5 cellular contexts compared by ENCODE assay signal in genomic region chr2:85323988-85324367, GRCh38. TPM values are rescaled to one million over a fixed set of nuclear protein-coding genes. Genes with fewer than 3 reads are reported as not detected.
DNase-seq lines count a peak whose midpoint lies in the region; ATAC-seq lines count a peak whose summit lies in the region.
"Not testable (repeated sequence)": the region's sequence is repeated elsewhere in the genome, so short reads cannot be mapped to it uniquely, and the experiment has no call there.

No MANE protein-coding gene starts in this region.

- POLR2A ChIA-PET in activated CD4-positive, alpha-beta memory T cell treated with anti-CD3 and anti-CD28 coated beads for 36 hours (lab: Charles Lee): not testable (repeated sequence)

- H3K9me3 Mint-ChIP-seq in IgD-negative memory B cell; activated CD4-positive, alpha-beta memory T cell treated with anti-CD3 and anti-CD28 coated beads for 36 hours; activated naive CD4-positive, alpha-beta T cell treated with anti-CD3 and anti-CD28 coated beads, Interleukin-2, amount 50 U/mL, for 24 hours; effector memory CD8-positive, alpha-beta T cell; natural killer cell treated with Interleukin-12 subunit alpha and Interleukin-12 subunit beta and Interleukin-15 and Interleukin-18, amount 100 ng/mL, for 72 hours: not testable (repeated sequence)

- not testable (repeated sequence) for DNase-seq in activated CD4-positive, alpha-beta memory T cell treated with anti-CD3 and anti-CD28 coated beads for 36 hours; effector memory CD8-positive, alpha-beta T cell
- peak; percentile 2 for DNase-seq in natural killer cell treated with Interleukin-12 subunit alpha and Interleukin-12 subunit beta and Interleukin-15 and Interleukin-18, amount 100 ng/mL, for 72 hours (ENCODE audit: low spot score)

- H3K4me3 Mint-ChIP-seq in IgD-negative memory B cell: peak overlapping the region; percentile 21 to 93 (median 54)
- H3K4me3 Mint-ChIP-seq in activated CD4-positive, alpha-beta memory T cell treated with anti-CD3 and anti-CD28 coated beads for 36 hours: peak overlapping the region; percentile 98
- H3K4me3 Mint-ChIP-seq in activated naive CD4-positive, alpha-beta T cell treated with anti-CD3 and anti-CD28 coated beads, Interleukin-2, amount 50 U/mL, for 24 hours: peak overlapping the region; percentile 99
- H3K4me3 Mint-ChIP-seq in effector memory CD8-positive, alpha-beta T cell: peak overlapping the region; percentile 99
- H3K4me3 Mint-ChIP-seq in natural killer cell treated with Interleukin-12 subunit alpha and Interleukin-12 subunit beta and Interleukin-15 and Interleukin-18, amount 100 ng/mL, for 72 hours: peak overlapping the region; percentile 98

- not testable (repeated sequence) for H3K27me3 Mint-ChIP-seq in IgD-negative memory B cell; activated CD4-positive, alpha-beta memory T cell treated with anti-CD3 and anti-CD28 coated beads for 36 hours; activated naive CD4-positive, alpha-beta T cell treated with anti-CD3 and anti-CD28 coated beads, Interleukin-2, amount 50 U/mL, for 24 hours; effector memory CD8-positive, alpha-beta T cell; natural killer cell treated with Interleukin-12 subunit alpha and Interleukin-12 subunit beta and Interleukin-15 and Interleukin-18, amount 100 ng/mL, for 72 hours

- H3K4me1 Mint-ChIP-seq in IgD-negative memory B cell: peaks cover 46 to 54% (median 47%) of the 10 kb centered on the region in 3 donors
- peaks cover 61% of the 10 kb centered on the region for H3K4me1 Mint-ChIP-seq in activated CD4-positive, alpha-beta memory T cell treated with anti-CD3 and anti-CD28 coated beads for 36 hours (ENCODE audit: low read depth)
- H3K4me1 Mint-ChIP-seq in activated naive CD4-positive, alpha-beta T cell treated with anti-CD3 and anti-CD28 coated beads, Interleukin-2, amount 50 U/mL, for 24 hours: peaks cover 75% of the 10 kb centered on the region
- H3K4me1 Mint-ChIP-seq in effector memory CD8-positive, alpha-beta T cell (ENCODE audit: low read depth in 2 of 2): peaks cover 67 to 86% of the 10 kb centered on the region in 2 donors
- peaks cover 56 to 78% of the 10 kb centered on the region in 2 donors for H3K4me1 Mint-ChIP-seq in natural killer cell treated with Interleukin-12 subunit alpha and Interleukin-12 subunit beta and Interleukin-15 and Interleukin-18, amount 100 ng/mL, for 72 hours (ENCODE audit: low read depth in 2 of 2)

- ATAC-seq in effector memory CD8-positive, alpha-beta T cell (replicated peaks); natural killer cell treated with Interleukin-12 subunit alpha and Interleukin-12 subunit beta and Interleukin-15 and Interleukin-18, amount 100 ng/mL, for 72 hours: not testable (repeated sequence)

- intact Hi-C loops in activated CD4-positive, alpha-beta memory T cell treated with anti-CD3 and anti-CD28 coated beads for 36 hours (cut with micrococcal nuclease): not testable (repeated sequence)

- CTCF ChIA-PET in activated CD4-positive, alpha-beta memory T cell treated with anti-CD3 and anti-CD28 coated beads for 36 hours (lab: Charles Lee): interaction anchor here (2.2 kb wide), 1 partner anchor 23 kb away, joined by 10 read pairs; no protein-coding TSS in a partner anchor

- H3K27ac Mint-ChIP-seq in IgD-negative memory B cell: peak overlapping the region in 1 of 3 donors; percentile 1
- peak overlapping the region; percentile 99 for H3K27ac Mint-ChIP-seq in activated CD4-positive, alpha-beta memory T cell treated with anti-CD3 and anti-CD28 coated beads for 36 hours
- H3K27ac Mint-ChIP-seq in activated naive CD4-positive, alpha-beta T cell treated with anti-CD3 and anti-CD28 coated beads, Interleukin-2, amount 50 U/mL, for 24 hours: peak overlapping the region; percentile 83
- peak overlapping the region; percentile 98 to 99 for H3K27ac Mint-ChIP-seq in effector memory CD8-positive, alpha-beta T cell
- peak overlapping the region; percentile 37 to 99 for H3K27ac Mint-ChIP-seq in natural killer cell treated with Interleukin-12 subunit alpha and Interleukin-12 subunit beta and Interleukin-15 and Interleukin-18, amount 100 ng/mL, for 72 hours

- H3K36me3 Mint-ChIP-seq in IgD-negative memory B cell: not testable (repeated sequence)
- peaks cover 80% of the 10 kb centered on the region for H3K36me3 Mint-ChIP-seq in activated CD4-positive, alpha-beta memory T cell treated with anti-CD3 and anti-CD28 coated beads for 36 hours
- H3K36me3 Mint-ChIP-seq in activated naive CD4-positive, alpha-beta T cell treated with anti-CD3 and anti-CD28 coated beads, Interleukin-2, amount 50 U/mL, for 24 hours: peaks cover 40% of the 10 kb centered on the region
- peaks cover 95% of the 10 kb centered on the region for H3K36me3 Mint-ChIP-seq in effector memory CD8-positive, alpha-beta T cell (ENCODE audit: insufficient read depth)
- peaks cover 74% of the 10 kb centered on the region for H3K36me3 Mint-ChIP-seq in natural killer cell treated with Interleukin-12 subunit alpha and Interleukin-12 subunit beta and Interleukin-15 and Interleukin-18, amount 100 ng/mL, for 72 hours

RNA-seq across cellular contexts. Expression of gene TGOLN2, which starts 3.8 kb away (rescaled TPM):
- 86.7 TPM for polyA plus RNA-seq in IgD-negative memory B cell
- 10 to 100 TPM; 84.8 to 85.9 TPM for total RNA-seq in activated CD4-positive, alpha-beta memory T cell treated with anti-CD3 and anti-CD28 coated beads for 36 hours
- total RNA-seq in natural killer cell treated with Interleukin-12 subunit alpha and Interleukin-12 subunit beta and Interleukin-15 and Interleukin-18, amount 100 ng/mL, for 72 hours: 100 to 1,000 TPM; 133 to 174 TPM

RNA-seq across cellular contexts. Expression of gene RETSAT, which starts 30.4 kb away (rescaled TPM):
- 10.6 TPM for polyA plus RNA-seq in IgD-negative memory B cell
- total RNA-seq in activated CD4-positive, alpha-beta memory T cell treated with anti-CD3 and anti-CD28 coated beads for 36 hours: 10 to 100 TPM; 22.6 to 22.8 TPM
- total RNA-seq in natural killer cell treated with Interleukin-12 subunit alpha and Interleukin-12 subunit beta and Interleukin-15 and Interleukin-18, amount 100 ng/mL, for 72 hours: 10 to 100 TPM; 25.5 to 32.7 TPM

RNA-seq across cellular contexts. Expression of gene ELMOD3, which starts 30.6 kb away (rescaled TPM):
- polyA plus RNA-seq in IgD-negative memory B cell: 16.0 TPM
- total RNA-seq in activated CD4-positive, alpha-beta memory T cell treated with anti-CD3 and anti-CD28 coated beads for 36 hours: 10 to 100 TPM; 11.1 to 15.0 TPM
- total RNA-seq in natural killer cell treated with Interleukin-12 subunit alpha and Interleukin-12 subunit beta and Interleukin-15 and Interleukin-18, amount 100 ng/mL, for 72 hours: 10 to 100 TPM; 19.8 to 19.9 TPM
